ENCODE assay signal across 8 cellular contexts in the genomic region with DNA sequence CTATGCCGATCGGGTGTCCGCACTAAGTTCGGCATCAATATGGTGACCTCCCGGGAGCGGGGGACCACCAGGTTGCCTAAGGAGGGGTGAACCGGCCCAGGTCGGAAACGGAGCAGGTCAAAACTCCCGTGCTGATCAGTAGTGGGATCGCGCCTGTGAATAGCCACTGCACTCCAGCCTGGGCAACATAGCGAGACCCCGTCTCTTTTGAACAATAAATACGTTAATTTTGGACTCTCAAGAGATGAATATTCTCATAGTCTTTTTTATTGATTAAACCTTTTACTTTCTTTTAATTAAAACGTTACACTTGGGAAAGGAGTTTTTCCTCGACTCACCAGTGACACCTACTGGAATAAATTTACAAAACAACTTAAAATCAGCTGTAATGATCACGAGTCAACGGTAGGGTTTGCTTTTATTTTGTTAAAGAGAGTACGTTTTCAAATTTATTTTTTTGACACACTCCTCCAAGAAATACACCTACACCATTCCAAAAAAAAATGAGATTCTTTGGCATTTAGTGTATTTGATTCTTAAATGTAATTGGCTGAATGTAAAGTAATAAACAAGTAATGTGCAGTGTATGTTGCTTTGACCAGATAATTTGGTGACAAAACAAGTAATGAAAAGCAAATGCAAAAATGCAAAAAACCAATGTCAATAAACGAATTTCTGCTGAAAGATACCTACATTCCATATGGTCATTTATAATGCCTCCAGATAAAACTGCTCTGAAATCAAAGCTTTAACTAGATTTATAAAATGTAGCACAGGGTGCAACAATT. TPM values are rescaled to one million over a fixed set of nuclear protein-coding genes. Genes with fewer than 3 reads are reported as not detected.
DNase-seq lines count a peak whose midpoint lies in the region; ATAC-seq lines count a peak whose summit lies in the region.

No MANE protein-coding gene starts in this region.

- peaks cover 0 to 7% (median 0%) of the 10 kb centered on the region in 7 donors for H3K9me3 Mint-ChIP-seq in CD4-positive, CD25-positive, alpha-beta regulatory T cell

- ATAC-seq in CD4-positive, CD25-positive, alpha-beta regulatory T cell (ENCODE audit: low read depth in 2 of 2), result peak; percentile 35 to 39
- peak; percentile 22 for ATAC-seq in GM19328 (IDR thresholded peaks at IDR 0.05; ENCODE audit: unreplicated experiment)
- ATAC-seq in HG03378 (IDR thresholded peaks at IDR 0.05; ENCODE audit: unreplicated experiment), result peak; percentile 41
- peak; percentile 38 for ATAC-seq in stimulated activated naive CD8-positive, alpha-beta T cell treated with anti-CD3 and anti-CD28 coated beads, Interleukin-15, Interleukin-2, amounts not matched to agents 100 U/mL and 50 U/mL, for 24 hours

- peak overlapping the region; percentile 100 for H3K4me3 ChIP-seq in CD4-positive, CD25-positive, alpha-beta regulatory T cell (ENCODE audit: low read depth, low read length)
- peak overlapping the region; percentile 71 for H3K4me3 ChIP-seq in endocrine pancreas (ENCODE audit: control insufficient read depth, insufficient read depth, low read length)
- H3K4me3 ChIP-seq in mesodermal cell (ENCODE audit: extremely low read depth, insufficient read depth, low read length, poor library complexity, severe bottlenecking), result peak overlapping the region; percentile 80

- H3K27me3 ChIP-seq in CD4-positive, CD25-positive, alpha-beta regulatory T cell (ENCODE audit: control insufficient read depth, insufficient read depth, low read length), result no peaks in the 10 kb centered on the region
- H3K27me3 ChIP-seq in endocrine pancreas (ENCODE audit: control insufficient read depth, insufficient read depth, low read length), result no peaks in the 10 kb centered on the region

- H3K4me1 Mint-ChIP-seq in CD4-positive, CD25-positive, alpha-beta regulatory T cell, result peaks cover 27 to 56% (median 39%) of the 10 kb centered on the region in 4 donors

- H3K4me1 ChIP-seq in CD4-positive, CD25-positive, alpha-beta regulatory T cell (ENCODE audit: control insufficient read depth, insufficient read depth, low read length, poor library complexity, severe bottlenecking), result peaks cover 28% of the 10 kb centered on the region
- H3K4me1 ChIP-seq in endocrine pancreas (ENCODE audit: control insufficient read depth, insufficient read depth, low read length) (peaks cover 4% of the 10 kb centered on the region), mesodermal cell (ENCODE audit: control insufficient read depth, insufficient read depth, low read length, poor library complexity, severe bottlenecking) (no peaks in the 10 kb centered on the region)

- H3K27me3 Mint-ChIP-seq in CD4-positive, CD25-positive, alpha-beta regulatory T cell, result peaks cover 11% of the 10 kb centered on the region

- H3K9ac ChIP-seq in endocrine pancreas (ENCODE audit: control insufficient read depth, insufficient read depth, low read length), result no peak overlapping the region

- H3K36me3 Mint-ChIP-seq in CD4-positive, CD25-positive, alpha-beta regulatory T cell, result peaks cover 34% of the 10 kb centered on the region

- peak overlapping the region; percentile 97 to 100 (median 99) for H3K27ac Mint-ChIP-seq in CD4-positive, CD25-positive, alpha-beta regulatory T cell

- WGBS in mesodermal cell (ENCODE audit: insufficient coverage in 2 of 2), 2 experiments, result 0% methylated on average over 1 of the region's 21 CpGs; no CpG with 5 or more reads in 1 of the 2 experiments

- H3K4me3 Mint-ChIP-seq in CD4-positive, CD25-positive, alpha-beta regulatory T cell, result peak overlapping the region; percentile 91 to 96 (median 94)

- H3K36me3 ChIP-seq in CD4-positive, CD25-positive, alpha-beta regulatory T cell (ENCODE audit: control insufficient read depth, insufficient read depth, low read length), result peaks cover 27% of the 10 kb centered on the region
- H3K36me3 ChIP-seq in endocrine pancreas (ENCODE audit: control insufficient read depth, insufficient read depth, low read length), result no peaks in the 10 kb centered on the region
- peaks cover 28% of the 10 kb centered on the region for H3K36me3 ChIP-seq in mesodermal cell (ENCODE audit: control insufficient read depth, insufficient read depth, low read length)

- H3K27ac ChIP-seq in CD4-positive, CD25-positive, alpha-beta regulatory T cell (ENCODE audit: insufficient read depth, low read length, poor library complexity, severe bottlenecking), result peak overlapping the region; percentile 97
- peak overlapping the region; percentile 86 for H3K27ac ChIP-seq in mesodermal cell (ENCODE audit: low read depth, low read length, severe bottlenecking)

- peak; percentile 18 to 86 (median 83) for DNase-seq in CD4-positive, CD25-positive, alpha-beta regulatory T cell
- peak; percentile 78 for DNase-seq in NCI-H345 treated with DMSO at 0.1 percent for 48 hours (lab: John Stamatoyannopoulos, UW; ENCODE audit: unreplicated experiment)
- peak; percentile 35 for DNase-seq in activated CD4-positive, alpha-beta T cell treated with anti-CD3 and anti-CD28 coated beads, Interleukin-2, amount 50 U/mL, for 1 hour
- peak; percentile 64 for DNase-seq in stimulated activated naive CD8-positive, alpha-beta T cell treated with anti-CD3 and anti-CD28 coated beads, Interleukin-15, Interleukin-2, amounts not matched to agents 100 U/mL and 50 U/mL, for 24 hours

- H3K9me3 ChIP-seq in CD4-positive, CD25-positive, alpha-beta regulatory T cell (ENCODE audit: control insufficient read depth in 2 of 2, low read length in 2 of 2), result no peaks in the 10 kb centered on the region
- H3K9me3 ChIP-seq in endocrine pancreas (ENCODE audit: control insufficient read depth, low read length) (no peaks in the 10 kb centered on the region), mesodermal cell (ENCODE audit: control insufficient read depth, low read length) (no peaks in the 10 kb centered on the region)

RNA-seq across cellular contexts. Expression of gene RPS29, which starts 0.7 kb away (rescaled TPM):
- 2,952 TPM for total RNA-seq in CD4-positive, CD25-positive, alpha-beta regulatory T cell
- polyA plus RNA-seq in CD4-positive, CD25-positive, alpha-beta regulatory T cell, result over 10,000 TPM in 2 of 4 donors, 1,000 to 10,000 TPM in 2; 7,004 to 11,285 (median 9,263) TPM
- polyA plus RNA-seq in mesodermal cell (2013, experiment 1 of 2), result 3,950 TPM
- polyA plus RNA-seq in mesodermal cell (2013, experiment 2 of 2), result 4,034 TPM

RNA-seq across cellular contexts. Expression of gene LRR1, which starts 11.9 kb away (rescaled TPM):
- total RNA-seq in CD4-positive, CD25-positive, alpha-beta regulatory T cell, result 11.2 TPM
- polyA plus RNA-seq in CD4-positive, CD25-positive, alpha-beta regulatory T cell, result 10 to 100 TPM; 13.9 to 26.7 (median 20.3) TPM
- polyA plus RNA-seq in mesodermal cell (2013, experiment 1 of 2), result 21.4 TPM
- 23.6 TPM for polyA plus RNA-seq in mesodermal cell (2013, experiment 2 of 2)

RNA-seq across cellular contexts. Expression of gene RPL36AL, which starts 33.6 kb away (rescaled TPM):
- total RNA-seq in CD4-positive, CD25-positive, alpha-beta regulatory T cell, result 240 TPM
- polyA plus RNA-seq in CD4-positive, CD25-positive, alpha-beta regulatory T cell, result 100 to 1,000 TPM; 632 to 774 (median 735) TPM
- 213 TPM for polyA plus RNA-seq in mesodermal cell (2013, experiment 1 of 2)
- polyA plus RNA-seq in mesodermal cell (2013, experiment 2 of 2), result 217 TPM

RNA-seq across cellular contexts. Expression of gene MGAT2, which starts 33.7 kb away (rescaled TPM):
- 32.0 TPM for total RNA-seq in CD4-positive, CD25-positive, alpha-beta regulatory T cell
- polyA plus RNA-seq in CD4-positive, CD25-positive, alpha-beta regulatory T cell, result 10 to 100 TPM; 34.6 to 43.7 (median 36.4) TPM
- 24.0 TPM for polyA plus RNA-seq in mesodermal cell (2013, experiment 1 of 2)
- 25.4 TPM for polyA plus RNA-seq in mesodermal cell (2013, experiment 2 of 2)

RNA-seq across cellular contexts. Expression of gene DNAAF2, which starts 48.2 kb away (rescaled TPM):
- total RNA-seq in CD4-positive, CD25-positive, alpha-beta regulatory T cell, result 9.5 TPM
- 10 to 100 TPM; 17.6 to 24.6 (median 19.5) TPM for polyA plus RNA-seq in CD4-positive, CD25-positive, alpha-beta regulatory T cell
- 16.1 TPM for polyA plus RNA-seq in mesodermal cell (2013, experiment 1 of 2)
- polyA plus RNA-seq in mesodermal cell (2013, experiment 2 of 2), result 17.4 TPM

Comparison
In these comparisons a context has a peak if more than half of its experiments do, and no peak if none do; other contexts are left out.
1. Peak in every context shown above with its lines: DNase-seq, ATAC-seq, H3K4me3 ChIP-seq and H3K27ac ChIP-seq.